In genomic region chr10:49007128-49007527, GRCh38 we compare ENCODE assay signal across 1 cellular context.
TF ChIP-seq lines count a peak whose summit lies in the region.

No MANE protein-coding gene starts in this region.

TF ChIP-seq in K562, 482 proteins besides CTCF, POLR2A, EP300 and RAD21 (continued from another document):
- TF ChIP-seq NKRF (IDR thresholded peaks at IDR 0.05; ENCODE audit: borderline replicate concordance) (no peak), C11orf30 (IDR thresholded peaks at IDR 0.05; ENCODE audit: low read depth) (no peak), ZNF174 (CRISPR knock-in tag; IDR thresholded peaks at IDR 0.05) (no peak), POU5F1 (IDR thresholded peaks at IDR 0.05; ENCODE audit: borderline replicate concordance, low read depth, low read length, partially characterized antibody) (no peak), CHD4 (IDR thresholded peaks at IDR 0.05; ENCODE audit: insufficient read depth, insufficient replicate concordance, low read depth, low read length, poor library complexity, severe bottlenecking) (no peak)
